19 cellular contexts compared by ENCODE assay signal in genomic region chr6:782141-782540, GRCh38.
"Had no signal": no experiment of that assay in that cellular context is flagged by ENCODE, and none has a peak within 500 bp of the region (broad histone marks: within the 10 kb centered on the region; RNA-seq: fewer than 3 reads in every experiment).

No MANE protein-coding gene starts in this region.

- H3K36me3 Mint-ChIP-seq: activated CD4-positive, alpha-beta memory T cell treated with anti-CD3 and anti-CD28 coated beads for 36 hours; activated naive CD4-positive, alpha-beta T cell treated with anti-CD3 and anti-CD28 coated beads, Interleukin-2, amount 50 U/mL, for 24 hours; natural killer cell treated with Interleukin-12 subunit alpha and Interleukin-12 subunit beta and Interleukin-15 and Interleukin-18, amount 100 ng/mL, for 72 hours had no signal

- H3K9me3 Mint-ChIP-seq: activated CD4-positive, alpha-beta memory T cell treated with anti-CD3 and anti-CD28 coated beads for 36 hours; activated CD4-positive, alpha-beta T cell treated with anti-CD3 and anti-CD28 coated beads, Interleukin-2, amount 10 ng/mL, durations not matched to agents 24 days and 14 days; activated naive CD4-positive, alpha-beta T cell treated with anti-CD3 and anti-CD28 coated beads, Interleukin-2, amount 50 U/mL, for 24 hours; activated T-helper 2 cell treated with anti-CD3 and anti-CD28 coated beads, Interferon-gamma antibody, Interleukin-2, Interleukin-4, amounts not matched to agents 10 μg/mL and 5 μg/mL and 100 μg/mL, durations not matched to agents 14 hours and 24 hours and 36 hours; natural killer cell treated with Interleukin-12 subunit alpha and Interleukin-12 subunit beta and Interleukin-15 and Interleukin-18, amount 100 ng/mL, for 72 hours had no signal

- ATAC-seq: activated naive CD8-positive, alpha-beta T cell treated with anti-CD3 and anti-CD28 coated beads, Interleukin-2, amount 50 U/mL, for 24 hours; left cardiac atrium; left ventricle myocardium superior; mucosa of descending colon; natural killer cell treated with Interleukin-12 subunit alpha and Interleukin-12 subunit beta and Interleukin-15 and Interleukin-18, amount 100 ng/mL, for 72 hours; right cardiac atrium had no signal

- H3K4me3 Mint-ChIP-seq: activated CD4-positive, alpha-beta memory T cell treated with anti-CD3 and anti-CD28 coated beads for 36 hours; activated CD4-positive, alpha-beta T cell treated with anti-CD3 and anti-CD28 coated beads, Interleukin-2, amount 10 ng/mL, durations not matched to agents 24 days and 14 days; activated naive CD4-positive, alpha-beta T cell treated with anti-CD3 and anti-CD28 coated beads, Interleukin-2, amount 50 U/mL, for 24 hours; activated naive CD8-positive, alpha-beta T cell treated with anti-CD3 and anti-CD28 coated beads, Interleukin-2, amount 50 U/mL, for 24 hours; natural killer cell treated with Interleukin-12 subunit alpha and Interleukin-12 subunit beta and Interleukin-15 and Interleukin-18, amount 100 ng/mL, for 72 hours had no signal

- DNase-seq: activated CD4-positive, alpha-beta memory T cell treated with anti-CD3 and anti-CD28 coated beads for 36 hours; activated CD4-positive, alpha-beta T cell treated with anti-CD3 and anti-CD28 coated beads, Interleukin-2, amount 10 ng/mL, durations not matched to agents 24 days and 14 days; activated CD4-positive, CD25-positive, alpha-beta regulatory T cell treated with anti-CD3 and anti-CD28 coated beads, Interleukin-2, amount 50 U/mL, for 72 hours; activated naive CD8-positive, alpha-beta T cell treated with anti-CD3 and anti-CD28 coated beads, Interleukin-2, amount 50 U/mL, for 24 hours; activated T-cell treated with anti-CD3 and anti-CD28 coated beads, Interleukin-2, amount 50 U/mL, for 48 hours; central memory CD4-positive, alpha-beta T cell; head of caudate nucleus; hippocampal formation; left cardiac atrium; left ventricle myocardium superior; mucosa of descending colon; posterior cingulate gyrus; right cardiac atrium; stimulated activated CD4-positive, alpha-beta T cell treated with anti-CD3 and anti-CD28 coated beads, Interleukin-15, amount 100 ng/mL, for 24 hours; stimulated activated CD4-positive, alpha-beta T cell treated with anti-CD3 and anti-CD28 coated beads, Interleukin-2, amount 100 ng/mL, for 24 hours; stimulated activated naive CD4-positive, alpha-beta T cell treated with Interleukin-2 at 50 U/mL for 16 hours had no signal

- H3K27me3 Mint-ChIP-seq: activated naive CD4-positive, alpha-beta T cell treated with anti-CD3 and anti-CD28 coated beads, Interleukin-2, amount 50 U/mL, for 24 hours had no signal

- H3K27ac Mint-ChIP-seq: activated CD4-positive, alpha-beta memory T cell treated with anti-CD3 and anti-CD28 coated beads for 36 hours; activated CD4-positive, alpha-beta T cell treated with anti-CD3 and anti-CD28 coated beads, Interleukin-2, amount 10 ng/mL, durations not matched to agents 24 days and 14 days; activated naive CD4-positive, alpha-beta T cell treated with anti-CD3 and anti-CD28 coated beads, Interleukin-2, amount 50 U/mL, for 24 hours; activated naive CD8-positive, alpha-beta T cell treated with anti-CD3 and anti-CD28 coated beads, Interleukin-2, amount 50 U/mL, for 24 hours; activated T-helper 2 cell treated with anti-CD3 and anti-CD28 coated beads, Interferon-gamma antibody, Interleukin-2, Interleukin-4, amounts not matched to agents 10 μg/mL and 5 μg/mL and 100 μg/mL, durations not matched to agents 14 hours and 24 hours and 36 hours; natural killer cell treated with Interleukin-12 subunit alpha and Interleukin-12 subunit beta and Interleukin-15 and Interleukin-18, amount 100 ng/mL, for 72 hours had no signal
